ENCODE assay signal across 9 cellular contexts in the genomic region with DNA sequence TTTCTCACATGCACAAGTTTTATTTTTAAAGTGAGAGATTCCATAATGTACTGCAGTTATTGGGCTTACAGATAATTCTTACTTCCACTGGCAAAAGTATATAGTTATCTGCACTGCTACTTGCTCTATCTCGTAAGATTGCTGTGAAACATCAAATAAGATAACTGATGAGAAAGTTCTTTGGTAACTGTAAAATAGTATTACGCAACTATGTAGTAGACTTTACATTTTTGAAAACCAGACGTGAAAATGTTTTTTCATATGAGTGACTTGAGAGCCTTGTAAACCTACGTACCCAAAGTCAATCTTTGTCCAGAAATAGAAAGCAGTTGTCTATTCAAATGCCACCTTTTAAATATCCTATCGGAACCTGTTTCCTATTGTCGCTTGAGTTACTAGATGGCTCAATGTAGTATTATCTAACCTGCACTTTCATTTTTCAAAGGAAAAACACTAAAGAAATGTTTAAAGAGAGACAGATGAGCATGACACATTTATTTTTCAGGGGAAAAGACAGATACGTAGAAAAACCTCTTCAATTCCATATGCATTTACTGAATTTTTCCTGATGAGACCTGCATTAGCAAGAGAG. TPM values are rescaled to one million over a fixed set of nuclear protein-coding genes. Genes with fewer than 3 reads are reported as not detected.
DNase-seq lines count a peak whose midpoint lies in the region; ATAC-seq and TF ChIP-seq lines count a peak whose summit lies in the region.
"Had no signal": no experiment of that assay in that cellular context is flagged by ENCODE, and none has a peak within 500 bp of the region (broad histone marks: within the 10 kb centered on the region; RNA-seq: fewer than 3 reads in every experiment).

No MANE protein-coding gene starts in this region.

- POLR2A ChIA-PET in T-cell (lab: Charles Lee): no interaction called here
- POLR2A ChIA-PET in GM10248 (lab: Yijun Ruan, JAX): no interaction called here

- peaks cover 8% of the 10 kb centered on the region for H3K36me3 Mint-ChIP-seq in T-cell
- H3K36me3 Mint-ChIP-seq in glutamatergic neuron (ENCODE audit: unreplicated experiment): no peaks in the 10 kb centered on the region

- CTCF ChIA-PET in T-cell (lab: Charles Lee) (no interaction called here), GM10248 (lab: Yijun Ruan, JAX) (no interaction called here)

- peaks cover 57 to 63% (median 58%) of the 10 kb centered on the region in 3 donors for H3K4me1 Mint-ChIP-seq in T-cell
- peaks cover 10% of the 10 kb centered on the region for H3K4me1 Mint-ChIP-seq in glutamatergic neuron (ENCODE audit: low read depth, unreplicated experiment)
- peaks cover 26% of the 10 kb centered on the region for H3K4me1 Mint-ChIP-seq in stimulated activated naive CD8-positive, alpha-beta T cell treated with anti-CD3 and anti-CD28 coated beads, Interleukin-15, amount 100 ng/mL, for 72 hours

- no peak for TF ChIP-seq CTCF in glutamatergic neuron (IDR thresholded peaks at IDR 0.05; ENCODE audit: partially characterized antibody, unreplicated experiment)
- no peak for TF ChIP-seq CTCF in GM10248 (IDR thresholded peaks at IDR 0.05; ENCODE audit: control extremely low read depth, extremely low read depth, low read depth, missing control alignments)

- H3K27ac Mint-ChIP-seq in T-cell (peak overlapping the region; percentile 31 to 33), glutamatergic neuron (ENCODE audit: unreplicated experiment) (peak overlapping the region; percentile 40)
- H3K27ac Mint-ChIP-seq in stimulated activated naive CD8-positive, alpha-beta T cell treated with anti-CD3 and anti-CD28 coated beads, Interleukin-15, amount 100 ng/mL, for 72 hours: peak overlapping the region in 1 of 2 donors; percentile 92

- H3K9me3 Mint-ChIP-seq in T-cell: no peaks in the 10 kb centered on the region
- no peaks in the 10 kb centered on the region for H3K9me3 Mint-ChIP-seq in glutamatergic neuron (ENCODE audit: unreplicated experiment)
- H3K9me3 Mint-ChIP-seq in stimulated activated naive CD8-positive, alpha-beta T cell treated with anti-CD3 and anti-CD28 coated beads, Interleukin-15, amount 100 ng/mL, for 72 hours: no peaks in the 10 kb centered on the region

- peak overlapping the region; percentile 95 to 98 (median 98) for H3K4me3 Mint-ChIP-seq in T-cell
- H3K4me3 Mint-ChIP-seq in glutamatergic neuron (ENCODE audit: unreplicated experiment): peak overlapping the region; percentile 80
- H3K4me3 Mint-ChIP-seq in stimulated activated naive CD8-positive, alpha-beta T cell treated with anti-CD3 and anti-CD28 coated beads, Interleukin-15, amount 100 ng/mL, for 72 hours: peak overlapping the region; percentile 94 to 96

- H3K27me3 Mint-ChIP-seq in T-cell: no peaks in the 10 kb centered on the region
- H3K27me3 Mint-ChIP-seq in glutamatergic neuron (ENCODE audit: unreplicated experiment): peaks cover 2% of the 10 kb centered on the region
- no peaks in the 10 kb centered on the region for H3K27me3 Mint-ChIP-seq in stimulated activated naive CD8-positive, alpha-beta T cell treated with anti-CD3 and anti-CD28 coated beads, Interleukin-15, amount 100 ng/mL, for 72 hours

- no peak for ATAC-seq in T-cell (replicated peaks in 1 of 4)
- no peak for ATAC-seq in stimulated activated naive CD8-positive, alpha-beta T cell treated with anti-CD3 and anti-CD28 coated beads, Interleukin-15, amount 100 ng/mL, for 72 hours

- DNase-seq in SIG-M5 treated with dmso at 0.1 percent for 504 hours (lab: John Stamatoyannopoulos, UW; ENCODE audit: unreplicated experiment) (peak; percentile 47), SIG-M5 (lab: John Stamatoyannopoulos, UW) (no peak), T-cell (no peak), glutamatergic neuron (no peak), DMS 273 (lab: John Stamatoyannopoulos, UW; ENCODE audit: unreplicated experiment) (no peak), kidney glomerular epithelial cell (lab: John Stamatoyannopoulos, UW) (no peak), GM10248 (ENCODE audit: extremely low spot score) (no peak)
- DNase-seq in stimulated activated naive CD8-positive, alpha-beta T cell treated with anti-CD3 and anti-CD28 coated beads, Interleukin-15, amount 100 ng/mL, for 72 hours: no peak
- DNase-seq: activated effector memory CD4-positive, alpha-beta T cell treated with Interleukin-2 at 50 U/mL for 16 hours had no signal

RNA-seq across cellular contexts. Expression of a gene that starts 1.6 kb away (rescaled TPM):
- total RNA-seq in T-cell (10 to 100 TPM; 26.7 to 32.7 (median 27.7) TPM), glutamatergic neuron (ENCODE audit: unreplicated experiment) (23.2 TPM)
